In genomic region chr1:55040083-55040952, GRCh38 we compare ENCODE assay signal across 1 cellular context.
TF ChIP-seq lines count a peak whose summit lies in the region.

No MANE protein-coding gene starts in this region.

TF ChIP-seq in SK-N-SH, 30 proteins besides CTCF, POLR2A, EP300 and RAD21 (continued from another document):
- no peak for TF ChIP-seq USF2 (IDR thresholded peaks at IDR 0.05; ENCODE audit: borderline replicate concordance, low read depth, low read length)
- no peak for TF ChIP-seq POLR2AphosphoS5 (IDR thresholded peaks at IDR 0.05; ENCODE audit: low read depth, low read length)
- TF ChIP-seq MAX (IDR thresholded peaks at IDR 0.05; ENCODE audit: low read depth): no peak
- no peak for TF ChIP-seq MXI1 (IDR thresholded peaks at IDR 0.05; ENCODE audit: low read depth, low read length)
- no peak for TF ChIP-seq RFX5 (IDR thresholded peaks at IDR 0.05; ENCODE audit: low read length)
- TF ChIP-seq JUND (IDR thresholded peaks at IDR 0.05): no peak
- TF ChIP-seq MEF2A (IDR thresholded peaks at IDR 0.05; ENCODE audit: borderline replicate concordance, low read depth): no peak
- no peak for TF ChIP-seq USF1 (IDR thresholded peaks at IDR 0.05; ENCODE audit: borderline replicate concordance, low read depth)
- no peak for TF ChIP-seq EZH2phosphoT487 (IDR thresholded peaks at IDR 0.05; ENCODE audit: borderline replicate concordance, low read depth)
